ENCODE assay signal across 8 cellular contexts in the genomic region with DNA sequence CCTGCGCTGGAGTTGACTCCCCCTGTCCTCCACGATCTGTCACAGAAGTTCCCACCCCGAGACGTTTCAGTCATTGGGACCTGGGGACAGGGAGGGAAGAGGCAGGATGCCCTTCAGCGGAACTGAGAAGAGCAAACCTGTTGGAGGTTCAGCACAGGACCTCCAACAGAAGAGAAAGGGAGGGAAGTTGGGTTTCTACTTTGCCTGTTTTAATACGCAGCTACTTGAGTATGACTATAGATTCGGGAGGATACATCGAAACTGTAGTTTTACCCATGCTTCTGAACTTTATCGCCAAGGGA. TPM values are rescaled to one million over a fixed set of nuclear protein-coding genes. Genes with fewer than 3 reads are reported as not detected.
DNase-seq lines count a peak whose midpoint lies in the region; ATAC-seq and TF ChIP-seq lines count a peak whose summit lies in the region.

No MANE protein-coding gene starts in this region.

- peaks cover 18 to 48% (median 35%) of the 10 kb centered on the region in 10 experiments for H3K4me1 ChIP-seq in BLaER1 treated with 17β-estradiol and CSF1 and Interleukin-3, amounts not matched to agents 10 nM and 100 nM
- H3K4me1 ChIP-seq in HEK293 (ENCODE audit: control insufficient read depth, insufficient read depth, low read length): peaks cover 24% of the 10 kb centered on the region
- H3K4me1 ChIP-seq in left lung: peaks cover 7 to 38% of the 10 kb centered on the region in 2 donors
- peaks cover 0 to 36% (median 11%) of the 10 kb centered on the region in 4 donors for H3K4me1 ChIP-seq in tibial nerve

- H3K4me2 ChIP-seq in BLaER1 treated with 17β-estradiol and CSF1 and Interleukin-3, amounts not matched to agents 10 nM and 100 nM: peak overlapping the region; percentile 87 to 97 (median 92)

- WGBS in tibial nerve, 2 donors: 17 to 20% methylated on average over 9 of the region's 9 CpGs

- DNase-seq in activated naive CD8-positive, alpha-beta T cell treated with anti-CD3 and anti-CD28 coated beads, Interleukin-2, amount 50 U/mL, for 24 hours: no peak
- DNase-seq in left lung (no peak), tibial nerve (ENCODE audit: low spot score in 2 of 2) (no peak), middle frontal gyrus (ENCODE audit: extremely low spot score, low spot score) (no peak)
- DNase-seq in activated CD4-positive, alpha-beta T cell treated with anti-CD3 and anti-CD28 coated beads, Interleukin-2, amount 50 U/mL, for 4 hours: no peak

- H3K4me1 Mint-ChIP-seq in activated naive CD8-positive, alpha-beta T cell treated with anti-CD3 and anti-CD28 coated beads, Interleukin-2, amount 50 U/mL, for 24 hours: peaks cover 44% of the 10 kb centered on the region

- no peaks in the 10 kb centered on the region for H3K9me3 Mint-ChIP-seq in activated naive CD8-positive, alpha-beta T cell treated with anti-CD3 and anti-CD28 coated beads, Interleukin-2, amount 50 U/mL, for 24 hours

- peaks cover 12 to 41% (median 17%) of the 10 kb centered on the region in 11 experiments; a peak in 21 of 22 replicates for H3K36me3 ChIP-seq in BLaER1 treated with 17β-estradiol and CSF1 and Interleukin-3, amounts not matched to agents 10 nM and 100 nM
- H3K36me3 ChIP-seq in HEK293 (ENCODE audit: control insufficient read depth in 2 of 2, insufficient read depth in 1 of 2, low read length in 2 of 2): no peaks in the 10 kb centered on the region
- peaks cover 0 to under 1% of the 10 kb centered on the region in 2 donors for H3K36me3 ChIP-seq in left lung
- peaks cover 0 to under 1% (median 0%) of the 10 kb centered on the region in 3 donors for H3K36me3 ChIP-seq in tibial nerve

- no peak for TF ChIP-seq POLR2A in tibial nerve (IDR thresholded peaks at IDR 0.05)

- CTCF ChIA-PET in HEK293 (lab: Yijun Ruan, JAX): no interaction called here

- H4K20me1 ChIP-seq in BLaER1 treated with 17β-estradiol and CSF1 and Interleukin-3, amounts not matched to agents 10 nM and 100 nM: peaks cover 24 to 33% (median 26%) of the 10 kb centered on the region in 11 experiments; a peak in 21 of 22 replicates

- H3K27me3 ChIP-seq in BLaER1 treated with 17β-estradiol and CSF1 and Interleukin-3, amounts not matched to agents 10 nM and 100 nM: no peaks in the 10 kb centered on the region
- H3K27me3 ChIP-seq in left lung (no peaks in the 10 kb centered on the region), tibial nerve (no peaks in the 10 kb centered on the region)

- no peak for TF ChIP-seq EP300 in tibial nerve (IDR thresholded peaks at IDR 0.05)

- peaks cover 5% of the 10 kb centered on the region for H3K27me3 Mint-ChIP-seq in activated naive CD8-positive, alpha-beta T cell treated with anti-CD3 and anti-CD28 coated beads, Interleukin-2, amount 50 U/mL, for 24 hours

- no peak for ATAC-seq in activated naive CD8-positive, alpha-beta T cell treated with anti-CD3 and anti-CD28 coated beads, Interleukin-2, amount 50 U/mL, for 24 hours
- ATAC-seq in left lung (no peak), GM21529 (IDR thresholded peaks at IDR 0.05; ENCODE audit: unreplicated experiment) (no peak)

- peak overlapping the region; percentile 95 for H3K4me3 Mint-ChIP-seq in activated naive CD8-positive, alpha-beta T cell treated with anti-CD3 and anti-CD28 coated beads, Interleukin-2, amount 50 U/mL, for 24 hours

- H3K9me3 ChIP-seq in BLaER1 treated with 17β-estradiol and CSF1 and Interleukin-3, amounts not matched to agents 10 nM and 100 nM (replicated peaks in 1 of 11): peaks cover 0 to 12% (median 5%) of the 10 kb centered on the region in 11 experiments; a peak in 6 of 22 replicates
- H3K9me3 ChIP-seq in HEK293 (ENCODE audit: control insufficient read depth, insufficient read depth, low read depth, low read length) (no peaks in the 10 kb centered on the region), left lung (no peaks in the 10 kb centered on the region), tibial nerve (no peaks in the 10 kb centered on the region)

- TF ChIP-seq CTCF in HEK293 (tag by site-specific recombination; IDR thresholded peaks at IDR 0.05) (no peak), left lung (IDR thresholded peaks at IDR 0.05) (no peak), tibial nerve (IDR thresholded peaks at IDR 0.05) (no peak)

- POLR2A ChIA-PET in HEK293 (lab: Yijun Ruan, JAX): interaction anchor here (0.7 kb wide), 1 partner anchor 170 kb away, joined by 4 read pairs; a partner anchor contains a TSS

- H3K27ac ChIP-seq in BLaER1 treated with 17β-estradiol and CSF1 and Interleukin-3, amounts not matched to agents 10 nM and 100 nM: peak overlapping the region; percentile 97 to 99 (median 98)
- peak overlapping the region; percentile 96 for H3K27ac ChIP-seq in HEK293 (ENCODE audit: extremely low read depth, low read depth, low read length)
- peak overlapping the region; percentile 100 for H3K27ac ChIP-seq in left lung
- peak overlapping the region; percentile 94 to 98 (median 97) for H3K27ac ChIP-seq in tibial nerve

- intact Hi-C loops in left lung (cut with DNase I): no loop called here

- peak overlapping the region; percentile 63 to 99 (median 86) for H3K4me3 ChIP-seq in BLaER1 treated with 17β-estradiol and CSF1 and Interleukin-3, amounts not matched to agents 10 nM and 100 nM
- H3K4me3 ChIP-seq in HEK293 (ENCODE audit: low read depth, low read length) (peak overlapping the region; percentile 69), left lung (peak overlapping the region; percentile 76), tibial nerve (peak overlapping the region; percentile 75 to 93 (median 87))

- H3K36me3 Mint-ChIP-seq in activated naive CD8-positive, alpha-beta T cell treated with anti-CD3 and anti-CD28 coated beads, Interleukin-2, amount 50 U/mL, for 24 hours (ENCODE audit: low read depth): peaks cover 10% of the 10 kb centered on the region

- H3K9ac ChIP-seq in BLaER1 treated with 17β-estradiol and CSF1 and Interleukin-3, amounts not matched to agents 10 nM and 100 nM: peak overlapping the region; percentile 92 to 100 (median 99)

- peak overlapping the region; percentile 88 for H3K27ac Mint-ChIP-seq in activated naive CD8-positive, alpha-beta T cell treated with anti-CD3 and anti-CD28 coated beads, Interleukin-2, amount 50 U/mL, for 24 hours

TF ChIP-seq in HEK293, 187 proteins besides CTCF, POLR2A, EP300 and RAD21:
- no peak for TF ChIP-seq ZNF610 (tag by site-specific recombination; IDR thresholded peaks at IDR 0.05; ENCODE audit: borderline replicate concordance)
- TF ChIP-seq ZBTB17 (tag by site-specific recombination; IDR thresholded peaks at IDR 0.05): 0 out of 2 replicates have a peak, but pooled peaks have one; percentile 9

RNA-seq across cellular contexts. Expression of a gene that starts 2.3 kb away (rescaled TPM):
- total RNA-seq in left lung: 100 to 1,000 TPM; 115 to 147 TPM
- total RNA-seq in tibial nerve: 10 to 100 TPM; 66.5 to 85.2 (median 72.8) TPM
